In genomic region chr4:3290889-3291321, GRCh38 we compare ENCODE assay signal across 14 cellular contexts. TPM values are rescaled to one million over a fixed set of nuclear protein-coding genes. Genes with fewer than 3 reads are reported as not detected.
A peak's percentile ranks its signal among the peaks of the same experiment; 100 is the strongest.
DNase-seq lines count a peak whose midpoint lies in the region; ATAC-seq and TF ChIP-seq lines count a peak whose summit lies in the region.
"Had no signal": no experiment of that assay in that cellular context is flagged by ENCODE, and none has a peak within 500 bp of the region (broad histone marks: within the 10 kb centered on the region; RNA-seq: fewer than 3 reads in every experiment).

No MANE protein-coding gene starts in this region.

- intact Hi-C loops in cardiac septum (cut with DNase I): no loop called here
- intact Hi-C loops in heart right ventricle (cut with DNase I): loop anchor here in 2 of 10 donors (5.0 kb wide), 2 partner anchors 69 to 96 kb away; no protein-coding TSS in a partner anchor
- intact Hi-C loops in activated T-helper 1 cell treated with anti-CD3 and anti-CD28 coated beads, Interleukin-12 subunit alpha, Interleukin-12 subunit beta, Interleukin-2, Interleukin-4 antibody, amounts not matched to agents 30 ng/mL and 10 ng/mL and 1 ng/mL, durations not matched to agents 14 hours and 24 hours and 36 hours (cut with micrococcal nuclease): loop anchor here (5.0 kb wide), 2 partner anchors 1049 to 1709 kb away; partner anchors contain the start of genes HAUS3 and POLN

- peaks cover 41% of the 10 kb centered on the region for H3K27me3 Mint-ChIP-seq in activated T-helper 1 cell treated with anti-CD3 and anti-CD28 coated beads, Interleukin-12 subunit alpha, Interleukin-12 subunit beta, Interleukin-2, Interleukin-4 antibody, amounts not matched to agents 30 ng/mL and 10 ng/mL and 1 ng/mL, durations not matched to agents 14 hours and 24 hours and 36 hours (ENCODE audit: insufficient read depth)
- H3K27me3 Mint-ChIP-seq in nephron (ENCODE audit: low read depth): peaks cover 9% of the 10 kb centered on the region

- DNase-seq in cardiac septum (ENCODE audit: low spot score) (peak; percentile 39), heart right ventricle (no peak), NCI-H2107 (lab: John Stamatoyannopoulos, UW) (no peak), ecto neural progenitor cell (ENCODE audit: low spot score) (no peak), SJCRH30 (no peak)
- no peak for DNase-seq in activated T-helper 1 cell treated with anti-CD3 and anti-CD28 coated beads, Interleukin-12 subunit alpha, Interleukin-12 subunit beta, Interleukin-2, Interleukin-4 antibody, amounts not matched to agents 30 ng/mL and 10 ng/mL and 1 ng/mL, durations not matched to agents 14 hours and 24 hours and 36 hours (ENCODE audit: low spot score)
- DNase-seq in stimulated activated CD8-positive, alpha-beta memory T cell treated with anti-CD3 and anti-CD28 coated beads, Interleukin-4, amount 100 ng/mL, for 48 hours: no peak
- DNase-seq: hippocampal formation; MV-4-11; NCI-H2171 treated with DMSO at 0.1 percent for 48 hours; stimulated activated CD4-positive, alpha-beta T cell treated with anti-CD3 and anti-CD28 coated beads, Interleukin-12 subunit alpha, Interleukin-12 subunit beta, amount 100 ng/mL, for 4 hours had no signal

- H3K4me3 Mint-ChIP-seq in activated T-helper 1 cell treated with anti-CD3 and anti-CD28 coated beads, Interleukin-12 subunit alpha, Interleukin-12 subunit beta, Interleukin-2, Interleukin-4 antibody, amounts not matched to agents 30 ng/mL and 10 ng/mL and 1 ng/mL, durations not matched to agents 14 hours and 24 hours and 36 hours: peak overlapping the region; percentile 42
- H3K4me3 Mint-ChIP-seq in nephron: peak overlapping the region; percentile 42 to 79 (median 68)

- H3K9me3 Mint-ChIP-seq in activated T-helper 1 cell treated with anti-CD3 and anti-CD28 coated beads, Interleukin-12 subunit alpha, Interleukin-12 subunit beta, Interleukin-2, Interleukin-4 antibody, amounts not matched to agents 30 ng/mL and 10 ng/mL and 1 ng/mL, durations not matched to agents 14 hours and 24 hours and 36 hours: no peaks in the 10 kb centered on the region
- H3K9me3 Mint-ChIP-seq in nephron: peaks cover 2% of the 10 kb centered on the region

- H3K9me3 ChIP-seq in heart right ventricle (no peaks in the 10 kb centered on the region), SJCRH30 (replicated peaks) (no peaks in the 10 kb centered on the region)
- H3K9me3 ChIP-seq: adrenal gland had no signal

- H3K4me1 ChIP-seq in heart right ventricle: peaks cover 9 to 60% (median 31%) of the 10 kb centered on the region in 9 donors
- no peaks in the 10 kb centered on the region; the same call in 1 of the 2 replicates for H3K4me1 ChIP-seq in SJCRH30

- TF ChIP-seq CTCF in heart right ventricle (IDR thresholded peaks at IDR 0.05) (no peak), nephron (IDR thresholded peaks at IDR 0.05; ENCODE audit: unreplicated experiment in 3 of 3) (no peak)

- H3K4me3 ChIP-seq in heart right ventricle (peak overlapping the region in 2 of 10 donors; percentile 87 to 88), SJCRH30 (no peak overlapping the region)

- H3K27me3 ChIP-seq in heart right ventricle (peaks cover 0 to 20% (median 5%) of the 10 kb centered on the region in 7 donors), SJCRH30 (no peaks in the 10 kb centered on the region; the same call in 1 of the 2 replicates)
- H3K27me3 ChIP-seq: adrenal gland had no signal

- ATAC-seq in heart right ventricle: no peak

- H3K4me1 Mint-ChIP-seq in activated T-helper 1 cell treated with anti-CD3 and anti-CD28 coated beads, Interleukin-12 subunit alpha, Interleukin-12 subunit beta, Interleukin-2, Interleukin-4 antibody, amounts not matched to agents 30 ng/mL and 10 ng/mL and 1 ng/mL, durations not matched to agents 14 hours and 24 hours and 36 hours (ENCODE audit: low read depth): peaks cover 6% of the 10 kb centered on the region
- H3K4me1 Mint-ChIP-seq in nephron: peaks cover 29% of the 10 kb centered on the region

- no peak overlapping the region for H3K27ac Mint-ChIP-seq in activated T-helper 1 cell treated with anti-CD3 and anti-CD28 coated beads, Interleukin-12 subunit alpha, Interleukin-12 subunit beta, Interleukin-2, Interleukin-4 antibody, amounts not matched to agents 30 ng/mL and 10 ng/mL and 1 ng/mL, durations not matched to agents 14 hours and 24 hours and 36 hours
- H3K27ac Mint-ChIP-seq in nephron: no peak overlapping the region

- 95% methylated on average over 9 of the region's 9 CpGs for WGBS in heart right ventricle, 2 donors

- peak overlapping the region in 2 of 10 donors; percentile 94 for H3K27ac ChIP-seq in heart right ventricle
- H3K27ac ChIP-seq in SJCRH30: no peak overlapping the region
- H3K27ac ChIP-seq: SK-N-MC had no signal

- H3K36me3 ChIP-seq in heart right ventricle (no peaks in the 10 kb centered on the region), SJCRH30 (no peaks in the 10 kb centered on the region)
- H3K36me3 ChIP-seq: adrenal gland had no signal

- no peaks in the 10 kb centered on the region for H3K36me3 Mint-ChIP-seq in activated T-helper 1 cell treated with anti-CD3 and anti-CD28 coated beads, Interleukin-12 subunit alpha, Interleukin-12 subunit beta, Interleukin-2, Interleukin-4 antibody, amounts not matched to agents 30 ng/mL and 10 ng/mL and 1 ng/mL, durations not matched to agents 14 hours and 24 hours and 36 hours (ENCODE audit: low read depth)
- peaks cover 18% of the 10 kb centered on the region for H3K36me3 Mint-ChIP-seq in nephron (ENCODE audit: low read depth)

RNA-seq across cellular contexts. Expression of gene RGS12, which starts 1.9 kb away (rescaled TPM):
- total RNA-seq in cardiac septum (19.1 TPM), heart right ventricle (10 to 100 TPM in 9 of 10 donors, 1 to 10 TPM in 1; 9.7 to 24.3 (median 13.1) TPM)
- polyA plus RNA-seq in heart right ventricle: 10 to 100 TPM; 10.6 to 24.4 TPM
- total RNA-seq in activated T-helper 1 cell treated with anti-CD3 and anti-CD28 coated beads, Interleukin-12 subunit alpha, Interleukin-12 subunit beta, Interleukin-2, Interleukin-4 antibody, amounts not matched to agents 30 ng/mL and 10 ng/mL and 1 ng/mL, durations not matched to agents 14 hours and 24 hours and 36 hours: 3.1 and 3.6 TPM in 2 replicates
- 26.3 and 34.0 TPM in 2 replicates for total RNA-seq in SJCRH30 (2014; rRNA removed; shearing (Covaris generic))

RNA-seq across cellular contexts. Expression of gene MSANTD1, which starts 41.9 kb away (rescaled TPM):
- total RNA-seq in cardiac septum: 1.1 TPM
- total RNA-seq in heart right ventricle: 1 to 10 TPM in 1 of 10 donors, under 1 TPM in 9; 0.25 to 1.0 (median 0.41) TPM
- 1 to 10 TPM in 1 of 2 donors, under 1 TPM in 1; 0.28 to 1.2 TPM for polyA plus RNA-seq in heart right ventricle
- total RNA-seq in activated T-helper 1 cell treated with anti-CD3 and anti-CD28 coated beads, Interleukin-12 subunit alpha, Interleukin-12 subunit beta, Interleukin-2, Interleukin-4 antibody, amounts not matched to agents 30 ng/mL and 10 ng/mL and 1 ng/mL, durations not matched to agents 14 hours and 24 hours and 36 hours: 0.73 and 1.2 TPM in 2 replicates
- 0.04 and 0.08 TPM in 2 replicates for total RNA-seq in SJCRH30 (2014; rRNA removed; shearing (Covaris generic))
